ENCODE assay signal across 2 cellular contexts in the genomic region with DNA sequence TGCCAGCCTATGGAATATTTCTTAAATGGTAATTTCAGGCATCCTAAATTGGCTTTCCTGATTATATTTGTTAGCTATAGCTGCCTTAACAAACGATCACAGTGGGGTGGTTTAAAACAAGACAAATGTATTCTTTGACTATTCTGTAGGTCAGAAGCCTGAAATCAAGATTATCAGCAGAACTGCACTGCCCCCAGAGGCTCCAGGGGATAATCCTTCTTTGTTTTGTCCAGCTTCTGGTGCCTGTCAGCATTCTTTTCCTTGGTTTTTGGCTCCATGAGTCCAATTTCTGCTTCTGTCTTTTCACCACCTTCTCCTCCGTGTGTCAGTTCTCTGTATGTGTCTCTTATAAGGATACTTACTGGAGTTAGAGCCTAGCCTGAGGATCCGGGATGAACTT.
TF ChIP-seq lines count a peak whose summit lies in the region.

No MANE protein-coding gene starts in this region.

TF ChIP-seq in GM23338, 12 proteins besides CTCF, POLR2A, EP300 and RAD21 (continued from another document):
- TF ChIP-seq NANOG (IDR thresholded peaks at IDR 0.05; ENCODE audit: borderline replicate concordance) (no peak), EZH2phosphoT487 (IDR thresholded peaks at IDR 0.05; ENCODE audit: unreplicated experiment) (no peak), STAT1 (IDR thresholded peaks at IDR 0.05; ENCODE audit: unreplicated experiment) (no peak), JUNB (IDR thresholded peaks at IDR 0.05; ENCODE audit: unreplicated experiment) (no peak), ZNF114 (CRISPR knock-in tag; IDR thresholded peaks at IDR 0.05) (no peak), EZH2 (IDR thresholded peaks at IDR 0.05; ENCODE audit: low read depth, unreplicated experiment) (no peak)
- TF ChIP-seq, protein P1, sequence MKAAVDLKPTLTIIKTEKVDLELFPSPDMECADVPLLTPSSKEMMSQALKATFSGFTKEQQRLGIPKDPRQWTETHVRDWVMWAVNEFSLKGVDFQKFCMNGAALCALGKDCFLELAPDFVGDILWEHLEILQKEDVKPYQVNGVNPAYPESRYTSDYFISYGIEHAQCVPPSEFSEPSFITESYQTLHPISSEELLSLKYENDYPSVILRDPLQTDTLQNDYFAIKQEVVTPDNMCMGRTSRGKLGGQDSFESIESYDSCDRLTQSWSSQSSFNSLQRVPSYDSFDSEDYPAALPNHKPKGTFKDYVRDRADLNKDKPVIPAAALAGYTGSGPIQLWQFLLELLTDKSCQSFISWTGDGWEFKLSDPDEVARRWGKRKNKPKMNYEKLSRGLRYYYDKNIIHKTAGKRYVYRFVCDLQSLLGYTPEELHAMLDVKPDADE (IDR thresholded peaks at IDR 0.05), result no peak
- TF ChIP-seq, protein P2, sequence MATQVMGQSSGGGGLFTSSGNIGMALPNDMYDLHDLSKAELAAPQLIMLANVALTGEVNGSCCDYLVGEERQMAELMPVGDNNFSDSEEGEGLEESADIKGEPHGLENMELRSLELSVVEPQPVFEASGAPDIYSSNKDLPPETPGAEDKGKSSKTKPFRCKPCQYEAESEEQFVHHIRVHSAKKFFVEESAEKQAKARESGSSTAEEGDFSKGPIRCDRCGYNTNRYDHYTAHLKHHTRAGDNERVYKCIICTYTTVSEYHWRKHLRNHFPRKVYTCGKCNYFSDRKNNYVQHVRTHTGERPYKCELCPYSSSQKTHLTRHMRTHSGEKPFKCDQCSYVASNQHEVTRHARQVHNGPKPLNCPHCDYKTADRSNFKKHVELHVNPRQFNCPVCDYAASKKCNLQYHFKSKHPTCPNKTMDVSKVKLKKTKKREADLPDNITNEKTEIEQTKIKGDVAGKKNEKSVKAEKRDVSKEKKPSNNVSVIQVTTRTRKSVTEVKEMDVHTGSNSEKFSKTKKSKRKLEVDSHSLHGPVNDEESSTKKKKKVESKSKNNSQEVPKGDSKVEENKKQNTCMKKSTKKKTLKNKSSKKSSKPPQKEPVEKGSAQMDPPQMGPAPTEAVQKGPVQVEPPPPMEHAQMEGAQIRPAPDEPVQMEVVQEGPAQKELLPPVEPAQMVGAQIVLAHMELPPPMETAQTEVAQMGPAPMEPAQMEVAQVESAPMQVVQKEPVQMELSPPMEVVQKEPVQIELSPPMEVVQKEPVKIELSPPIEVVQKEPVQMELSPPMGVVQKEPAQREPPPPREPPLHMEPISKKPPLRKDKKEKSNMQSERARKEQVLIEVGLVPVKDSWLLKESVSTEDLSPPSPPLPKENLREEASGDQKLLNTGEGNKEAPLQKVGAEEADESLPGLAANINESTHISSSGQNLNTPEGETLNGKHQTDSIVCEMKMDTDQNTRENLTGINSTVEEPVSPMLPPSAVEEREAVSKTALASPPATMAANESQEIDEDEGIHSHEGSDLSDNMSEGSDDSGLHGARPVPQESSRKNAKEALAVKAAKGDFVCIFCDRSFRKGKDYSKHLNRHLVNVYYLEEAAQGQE (IDR thresholded peaks at IDR 0.05; ENCODE audit: unreplicated experiment), result no peak
- TF ChIP-seq, protein P3, sequence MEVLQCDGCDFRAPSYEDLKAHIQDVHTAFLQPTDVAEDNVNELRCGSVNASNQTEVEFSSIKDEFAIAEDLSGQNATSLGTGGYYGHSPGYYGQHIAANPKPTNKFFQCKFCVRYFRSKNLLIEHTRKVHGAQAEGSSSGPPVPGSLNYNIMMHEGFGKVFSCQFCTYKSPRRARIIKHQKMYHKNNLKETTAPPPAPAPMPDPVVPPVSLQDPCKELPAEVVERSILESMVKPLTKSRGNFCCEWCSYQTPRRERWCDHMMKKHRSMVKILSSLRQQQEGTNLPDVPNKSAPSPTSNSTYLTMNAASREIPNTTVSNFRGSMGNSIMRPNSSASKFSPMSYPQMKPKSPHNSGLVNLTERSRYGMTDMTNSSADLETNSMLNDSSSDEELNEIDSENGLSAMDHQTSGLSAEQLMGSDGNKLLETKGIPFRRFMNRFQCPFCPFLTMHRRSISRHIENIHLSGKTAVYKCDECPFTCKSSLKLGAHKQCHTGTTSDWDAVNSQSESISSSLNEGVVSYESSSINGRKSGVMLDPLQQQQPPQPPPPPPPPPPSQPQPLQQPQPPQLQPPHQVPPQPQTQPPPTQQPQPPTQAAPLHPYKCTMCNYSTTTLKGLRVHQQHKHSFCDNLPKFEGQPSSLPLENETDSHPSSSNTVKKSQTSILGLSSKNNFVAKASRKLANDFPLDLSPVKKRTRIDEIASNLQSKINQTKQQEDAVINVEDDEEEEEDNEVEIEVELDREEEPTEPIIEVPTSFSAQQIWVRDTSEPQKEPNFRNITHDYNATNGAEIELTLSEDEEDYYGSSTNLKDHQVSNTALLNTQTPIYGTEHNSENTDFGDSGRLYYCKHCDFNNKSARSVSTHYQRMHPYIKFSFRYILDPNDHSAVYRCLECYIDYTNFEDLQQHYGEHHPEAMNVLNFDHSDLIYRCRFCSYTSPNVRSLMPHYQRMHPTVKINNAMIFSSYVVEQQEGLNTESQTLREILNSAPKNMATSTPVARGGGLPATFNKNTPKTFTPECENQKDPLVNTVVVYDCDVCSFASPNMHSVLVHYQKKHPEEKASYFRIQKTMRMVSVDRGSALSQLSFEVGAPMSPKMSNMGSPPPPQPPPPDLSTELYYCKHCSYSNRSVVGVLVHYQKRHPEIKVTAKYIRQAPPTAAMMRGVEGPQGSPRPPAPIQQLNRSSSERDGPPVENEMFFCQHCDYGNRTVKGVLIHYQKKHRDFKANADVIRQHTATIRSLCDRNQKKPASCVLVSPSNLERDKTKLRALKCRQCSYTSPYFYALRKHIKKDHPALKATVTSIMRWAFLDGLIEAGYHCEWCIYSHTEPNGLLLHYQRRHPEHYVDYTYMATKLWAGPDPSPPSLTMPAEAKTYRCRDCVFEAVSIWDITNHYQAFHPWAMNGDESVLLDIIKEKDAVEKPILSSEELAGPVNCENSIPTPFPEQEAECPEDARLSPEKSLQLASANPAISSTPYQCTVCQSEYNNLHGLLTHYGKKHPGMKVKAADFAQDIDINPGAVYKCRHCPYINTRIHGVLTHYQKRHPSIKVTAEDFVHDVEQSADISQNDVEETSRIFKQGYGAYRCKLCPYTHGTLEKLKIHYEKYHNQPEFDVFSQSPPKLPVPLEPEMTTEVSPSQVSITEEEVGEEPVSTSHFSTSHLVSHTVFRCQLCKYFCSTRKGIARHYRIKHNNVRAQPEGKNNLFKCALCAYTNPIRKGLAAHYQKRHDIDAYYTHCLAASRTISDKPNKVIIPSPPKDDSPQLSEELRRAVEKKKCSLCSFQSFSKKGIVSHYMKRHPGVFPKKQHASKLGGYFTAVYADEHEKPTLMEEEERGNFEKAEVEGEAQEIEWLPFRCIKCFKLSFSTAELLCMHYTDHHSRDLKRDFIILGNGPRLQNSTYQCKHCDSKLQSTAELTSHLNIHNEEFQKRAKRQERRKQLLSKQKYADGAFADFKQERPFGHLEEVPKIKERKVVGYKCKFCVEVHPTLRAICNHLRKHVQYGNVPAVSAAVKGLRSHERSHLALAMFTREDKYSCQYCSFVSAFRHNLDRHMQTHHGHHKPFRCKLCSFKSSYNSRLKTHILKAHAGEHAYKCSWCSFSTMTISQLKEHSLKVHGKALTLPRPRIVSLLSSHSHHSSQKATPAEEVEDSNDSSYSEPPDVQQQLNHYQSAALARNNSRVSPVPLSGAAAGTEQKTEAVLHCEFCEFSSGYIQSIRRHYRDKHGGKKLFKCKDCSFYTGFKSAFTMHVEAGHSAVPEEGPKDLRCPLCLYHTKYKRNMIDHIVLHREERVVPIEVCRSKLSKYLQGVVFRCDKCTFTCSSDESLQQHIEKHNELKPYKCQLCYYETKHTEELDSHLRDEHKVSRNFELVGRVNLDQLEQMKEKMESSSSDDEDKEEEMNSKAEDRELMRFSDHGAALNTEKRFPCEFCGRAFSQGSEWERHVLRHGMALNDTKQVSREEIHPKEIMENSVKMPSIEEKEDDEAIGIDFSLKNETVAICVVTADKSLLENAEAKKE (CRISPR knock-in tag; IDR thresholded peaks at IDR 0.05), result no peak

TF ChIP-seq in GM12878, 131 proteins besides CTCF, POLR2A, EP300 and RAD21 (continued from another document):
- TF ChIP-seq, protein P4, sequence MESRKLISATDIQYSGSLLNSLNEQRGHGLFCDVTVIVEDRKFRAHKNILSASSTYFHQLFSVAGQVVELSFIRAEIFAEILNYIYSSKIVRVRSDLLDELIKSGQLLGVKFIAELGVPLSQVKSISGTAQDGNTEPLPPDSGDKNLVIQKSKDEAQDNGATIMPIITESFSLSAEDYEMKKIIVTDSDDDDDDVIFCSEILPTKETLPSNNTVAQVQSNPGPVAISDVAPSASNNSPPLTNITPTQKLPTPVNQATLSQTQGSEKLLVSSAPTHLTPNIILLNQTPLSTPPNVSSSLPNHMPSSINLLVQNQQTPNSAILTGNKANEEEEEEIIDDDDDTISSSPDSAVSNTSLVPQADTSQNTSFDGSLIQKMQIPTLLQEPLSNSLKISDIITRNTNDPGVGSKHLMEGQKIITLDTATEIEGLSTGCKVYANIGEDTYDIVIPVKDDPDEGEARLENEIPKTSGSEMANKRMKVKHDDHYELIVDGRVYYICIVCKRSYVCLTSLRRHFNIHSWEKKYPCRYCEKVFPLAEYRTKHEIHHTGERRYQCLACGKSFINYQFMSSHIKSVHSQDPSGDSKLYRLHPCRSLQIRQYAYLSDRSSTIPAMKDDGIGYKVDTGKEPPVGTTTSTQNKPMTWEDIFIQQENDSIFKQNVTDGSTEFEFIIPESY (IDR thresholded peaks at IDR 0.05), result no peak
- TF ChIP-seq, protein P5, sequence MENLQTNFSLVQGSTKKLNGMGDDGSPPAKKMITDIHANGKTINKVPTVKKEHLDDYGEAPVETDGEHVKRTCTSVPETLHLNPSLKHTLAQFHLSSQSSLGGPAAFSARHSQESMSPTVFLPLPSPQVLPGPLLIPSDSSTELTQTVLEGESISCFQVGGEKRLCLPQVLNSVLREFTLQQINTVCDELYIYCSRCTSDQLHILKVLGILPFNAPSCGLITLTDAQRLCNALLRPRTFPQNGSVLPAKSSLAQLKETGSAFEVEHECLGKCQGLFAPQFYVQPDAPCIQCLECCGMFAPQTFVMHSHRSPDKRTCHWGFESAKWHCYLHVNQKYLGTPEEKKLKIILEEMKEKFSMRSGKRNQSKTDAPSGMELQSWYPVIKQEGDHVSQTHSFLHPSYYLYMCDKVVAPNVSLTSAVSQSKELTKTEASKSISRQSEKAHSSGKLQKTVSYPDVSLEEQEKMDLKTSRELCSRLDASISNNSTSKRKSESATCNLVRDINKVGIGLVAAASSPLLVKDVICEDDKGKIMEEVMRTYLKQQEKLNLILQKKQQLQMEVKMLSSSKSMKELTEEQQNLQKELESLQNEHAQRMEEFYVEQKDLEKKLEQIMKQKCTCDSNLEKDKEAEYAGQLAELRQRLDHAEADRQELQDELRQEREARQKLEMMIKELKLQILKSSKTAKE (IDR thresholded peaks at IDR 0.05; ENCODE audit: low read depth, poor library complexity, severe bottlenecking), result no peak
TF ChIP-seq in GM12878: peak in this region for 0.
